In the genomic region with DNA sequence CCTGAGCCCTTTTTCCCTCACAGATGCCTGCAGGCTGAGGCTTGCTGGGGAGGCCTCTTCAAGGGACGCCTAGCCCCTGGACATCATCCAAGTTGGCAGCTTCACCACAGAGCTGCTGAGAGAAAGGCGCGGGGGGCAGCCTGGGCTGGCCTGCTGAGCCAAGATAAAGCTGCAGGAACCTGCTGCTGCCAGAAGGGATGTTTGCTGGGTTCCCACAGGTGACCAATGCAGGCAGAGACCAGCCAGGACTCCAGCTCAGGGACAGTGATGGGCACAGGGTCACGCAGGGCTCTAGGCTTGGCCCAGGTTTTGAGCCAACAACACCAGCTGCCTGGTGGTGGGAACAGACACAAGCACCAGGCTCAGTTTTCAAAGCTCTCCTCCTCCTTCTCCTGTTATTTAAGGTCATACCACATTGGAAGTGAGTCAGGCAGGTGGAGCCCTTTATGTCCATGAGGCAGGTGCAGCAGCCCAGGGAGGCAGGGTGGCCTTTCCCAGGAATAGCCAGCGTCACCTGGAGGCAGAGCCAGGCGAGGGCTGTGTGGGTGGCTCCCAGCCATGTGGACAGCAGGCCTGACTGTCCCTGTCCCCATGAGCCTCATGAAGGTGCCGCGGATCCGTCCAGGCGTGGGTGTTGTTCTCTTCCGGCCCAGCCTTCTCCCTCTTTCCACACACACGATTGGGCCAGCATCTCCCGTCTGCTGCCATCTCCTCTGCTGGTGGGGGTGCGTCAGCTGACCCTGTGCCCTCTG, we compare ENCODE assay signal across 1 cellular context.
TF ChIP-seq lines count a peak whose summit lies in the region.

No MANE protein-coding gene starts in this region.

TF ChIP-seq in GM23338, 12 proteins besides CTCF, POLR2A, EP300 and RAD21 (continued from another document):
- TF ChIP-seq, protein P1, sequence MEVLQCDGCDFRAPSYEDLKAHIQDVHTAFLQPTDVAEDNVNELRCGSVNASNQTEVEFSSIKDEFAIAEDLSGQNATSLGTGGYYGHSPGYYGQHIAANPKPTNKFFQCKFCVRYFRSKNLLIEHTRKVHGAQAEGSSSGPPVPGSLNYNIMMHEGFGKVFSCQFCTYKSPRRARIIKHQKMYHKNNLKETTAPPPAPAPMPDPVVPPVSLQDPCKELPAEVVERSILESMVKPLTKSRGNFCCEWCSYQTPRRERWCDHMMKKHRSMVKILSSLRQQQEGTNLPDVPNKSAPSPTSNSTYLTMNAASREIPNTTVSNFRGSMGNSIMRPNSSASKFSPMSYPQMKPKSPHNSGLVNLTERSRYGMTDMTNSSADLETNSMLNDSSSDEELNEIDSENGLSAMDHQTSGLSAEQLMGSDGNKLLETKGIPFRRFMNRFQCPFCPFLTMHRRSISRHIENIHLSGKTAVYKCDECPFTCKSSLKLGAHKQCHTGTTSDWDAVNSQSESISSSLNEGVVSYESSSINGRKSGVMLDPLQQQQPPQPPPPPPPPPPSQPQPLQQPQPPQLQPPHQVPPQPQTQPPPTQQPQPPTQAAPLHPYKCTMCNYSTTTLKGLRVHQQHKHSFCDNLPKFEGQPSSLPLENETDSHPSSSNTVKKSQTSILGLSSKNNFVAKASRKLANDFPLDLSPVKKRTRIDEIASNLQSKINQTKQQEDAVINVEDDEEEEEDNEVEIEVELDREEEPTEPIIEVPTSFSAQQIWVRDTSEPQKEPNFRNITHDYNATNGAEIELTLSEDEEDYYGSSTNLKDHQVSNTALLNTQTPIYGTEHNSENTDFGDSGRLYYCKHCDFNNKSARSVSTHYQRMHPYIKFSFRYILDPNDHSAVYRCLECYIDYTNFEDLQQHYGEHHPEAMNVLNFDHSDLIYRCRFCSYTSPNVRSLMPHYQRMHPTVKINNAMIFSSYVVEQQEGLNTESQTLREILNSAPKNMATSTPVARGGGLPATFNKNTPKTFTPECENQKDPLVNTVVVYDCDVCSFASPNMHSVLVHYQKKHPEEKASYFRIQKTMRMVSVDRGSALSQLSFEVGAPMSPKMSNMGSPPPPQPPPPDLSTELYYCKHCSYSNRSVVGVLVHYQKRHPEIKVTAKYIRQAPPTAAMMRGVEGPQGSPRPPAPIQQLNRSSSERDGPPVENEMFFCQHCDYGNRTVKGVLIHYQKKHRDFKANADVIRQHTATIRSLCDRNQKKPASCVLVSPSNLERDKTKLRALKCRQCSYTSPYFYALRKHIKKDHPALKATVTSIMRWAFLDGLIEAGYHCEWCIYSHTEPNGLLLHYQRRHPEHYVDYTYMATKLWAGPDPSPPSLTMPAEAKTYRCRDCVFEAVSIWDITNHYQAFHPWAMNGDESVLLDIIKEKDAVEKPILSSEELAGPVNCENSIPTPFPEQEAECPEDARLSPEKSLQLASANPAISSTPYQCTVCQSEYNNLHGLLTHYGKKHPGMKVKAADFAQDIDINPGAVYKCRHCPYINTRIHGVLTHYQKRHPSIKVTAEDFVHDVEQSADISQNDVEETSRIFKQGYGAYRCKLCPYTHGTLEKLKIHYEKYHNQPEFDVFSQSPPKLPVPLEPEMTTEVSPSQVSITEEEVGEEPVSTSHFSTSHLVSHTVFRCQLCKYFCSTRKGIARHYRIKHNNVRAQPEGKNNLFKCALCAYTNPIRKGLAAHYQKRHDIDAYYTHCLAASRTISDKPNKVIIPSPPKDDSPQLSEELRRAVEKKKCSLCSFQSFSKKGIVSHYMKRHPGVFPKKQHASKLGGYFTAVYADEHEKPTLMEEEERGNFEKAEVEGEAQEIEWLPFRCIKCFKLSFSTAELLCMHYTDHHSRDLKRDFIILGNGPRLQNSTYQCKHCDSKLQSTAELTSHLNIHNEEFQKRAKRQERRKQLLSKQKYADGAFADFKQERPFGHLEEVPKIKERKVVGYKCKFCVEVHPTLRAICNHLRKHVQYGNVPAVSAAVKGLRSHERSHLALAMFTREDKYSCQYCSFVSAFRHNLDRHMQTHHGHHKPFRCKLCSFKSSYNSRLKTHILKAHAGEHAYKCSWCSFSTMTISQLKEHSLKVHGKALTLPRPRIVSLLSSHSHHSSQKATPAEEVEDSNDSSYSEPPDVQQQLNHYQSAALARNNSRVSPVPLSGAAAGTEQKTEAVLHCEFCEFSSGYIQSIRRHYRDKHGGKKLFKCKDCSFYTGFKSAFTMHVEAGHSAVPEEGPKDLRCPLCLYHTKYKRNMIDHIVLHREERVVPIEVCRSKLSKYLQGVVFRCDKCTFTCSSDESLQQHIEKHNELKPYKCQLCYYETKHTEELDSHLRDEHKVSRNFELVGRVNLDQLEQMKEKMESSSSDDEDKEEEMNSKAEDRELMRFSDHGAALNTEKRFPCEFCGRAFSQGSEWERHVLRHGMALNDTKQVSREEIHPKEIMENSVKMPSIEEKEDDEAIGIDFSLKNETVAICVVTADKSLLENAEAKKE (CRISPR knock-in tag; IDR thresholded peaks at IDR 0.05) = no peak
- TF ChIP-seq CREB1 (CRISPR knock-in tag; IDR thresholded peaks at IDR 0.05; ENCODE audit: low read depth) = no peak
